ENCODE assay signal across 1 cellular context in genomic region chr20:1569417-1569861, GRCh38.
TF ChIP-seq lines count a peak whose summit lies in the region.

No MANE protein-coding gene starts in this region.

TF ChIP-seq in HCT116, 20 proteins besides CTCF, POLR2A, EP300 and RAD21 (continued from another document):
- no peak; the same call in 1 of the 2 replicates for TF ChIP-seq POLR2AphosphoS5 (IDR thresholded peaks at IDR 0.05; ENCODE audit: low read depth, low read length)
- peak; percentile 60; the same call in 1 of the 2 replicates for TF ChIP-seq SRF (IDR thresholded peaks at IDR 0.05; ENCODE audit: low read depth)
- no peak for TF ChIP-seq EZH2 (IDR thresholded peaks at IDR 0.05)
- TF ChIP-seq ZFX (IDR thresholded peaks at IDR 0.05), result no peak
- TF ChIP-seq TCF7L2 (IDR thresholded peaks at IDR 0.05; ENCODE audit: borderline replicate concordance, extremely low read depth, insufficient read depth, insufficient read length), result no peak
- no peak for TF ChIP-seq EGR1 (IDR thresholded peaks at IDR 0.05; ENCODE audit: low read depth)
- no peak for TF ChIP-seq ZNF274 (IDR thresholded peaks at IDR 0.05; ENCODE audit: low read depth, low read length)
- TF ChIP-seq CBX3 (IDR thresholded peaks at IDR 0.05; ENCODE audit: low read depth), result peak; percentile 86; the same call in 1 of the 2 replicates
- no peak for TF ChIP-seq REST (IDR thresholded peaks at IDR 0.05; ENCODE audit: low read depth)
